ENCODE assay signal across 19 cellular contexts in genomic region chr14:31170411-31170810, GRCh38.
"Had no signal": no experiment of that assay in that cellular context is flagged by ENCODE, and none has a peak within 500 bp of the region (broad histone marks: within the 10 kb centered on the region; RNA-seq: fewer than 3 reads in every experiment).

No MANE protein-coding gene starts in this region.

- H3K27ac Mint-ChIP-seq: activated T-cell treated with anti-CD3 and anti-CD28 coated beads, Interleukin-2, amount 50 U/mL, for 72 hours; stimulated activated naive B cell treated with anti-CD40 and anti-IgM and Interleukin-4, amounts not matched to agents 10 μg/mL and 1 μg/mL and 100 μg/mL, for 72 hours had no signal

- H2AFZ ChIP-seq: hepatocyte had no signal

- H3K4me2 ChIP-seq: hepatocyte had no signal

- H3K27me3 ChIP-seq: ascending aorta, esophagus muscularis mucosa, hepatocyte, left lung, right atrium auricular region, spleen, upper lobe of right lung had no signal

- H3K4me1 ChIP-seq: prostate gland had no signal

- H3K9me3 ChIP-seq: ascending aorta, esophagus muscularis mucosa, left lung, prostate gland, right atrium auricular region, spleen, thoracic aorta, upper lobe of right lung had no signal

- H3K4me3 Mint-ChIP-seq: activated CD4-positive, alpha-beta T cell treated with anti-CD3 and anti-CD28 coated beads, Interleukin-2, amount 10 ng/mL, durations not matched to agents 24 days and 14 days; activated T-cell treated with anti-CD3 and anti-CD28 coated beads, Interleukin-2, amount 50 U/mL, for 72 hours; neural crest cell; stimulated activated naive B cell treated with anti-CD40 and anti-IgM and Interleukin-4, amounts not matched to agents 10 μg/mL and 1 μg/mL and 100 μg/mL, for 72 hours had no signal

- H3K4me1 Mint-ChIP-seq: activated CD4-positive, alpha-beta T cell treated with anti-CD3 and anti-CD28 coated beads, Interleukin-2, amount 10 ng/mL, durations not matched to agents 24 days and 14 days; neural crest cell; stimulated activated naive B cell treated with anti-CD40 and anti-IgM and Interleukin-4, amounts not matched to agents 10 μg/mL and 1 μg/mL and 100 μg/mL, for 72 hours had no signal

- H3K27ac ChIP-seq: ascending aorta, esophagus muscularis mucosa, hepatocyte, left lung, prostate gland, right atrium auricular region, spleen, thoracic aorta, upper lobe of right lung had no signal

- H3K4me3 ChIP-seq: ascending aorta, esophagus muscularis mucosa, hepatocyte, left lung, prostate gland, right atrium auricular region, spleen, thoracic aorta, upper lobe of right lung had no signal

- H3K27me3 Mint-ChIP-seq: activated CD4-positive, alpha-beta T cell treated with anti-CD3 and anti-CD28 coated beads, Interleukin-2, amount 10 ng/mL, durations not matched to agents 24 days and 14 days; stimulated activated naive B cell treated with anti-CD40 and anti-IgM and Interleukin-4, amounts not matched to agents 10 μg/mL and 1 μg/mL and 100 μg/mL, for 72 hours had no signal

- H3K9me3 Mint-ChIP-seq: activated CD4-positive, alpha-beta T cell treated with anti-CD3 and anti-CD28 coated beads, Interleukin-2, amount 10 ng/mL, durations not matched to agents 24 days and 14 days; activated T-cell treated with anti-CD3 and anti-CD28 coated beads, Interleukin-2, amount 50 U/mL, for 72 hours; neural crest cell; stimulated activated naive B cell treated with anti-CD40 and anti-IgM and Interleukin-4, amounts not matched to agents 10 μg/mL and 1 μg/mL and 100 μg/mL, for 72 hours had no signal

- ATAC-seq: activated T-cell treated with anti-CD3 and anti-CD28 coated beads, Interleukin-2, amount 50 U/mL, for 72 hours; left lung; stimulated activated naive B cell treated with anti-CD40 and anti-IgM and Interleukin-4, amounts not matched to agents 10 μg/mL and 1 μg/mL and 100 μg/mL, for 72 hours; upper lobe of right lung had no signal

- DNase-seq: activated CD4-positive, alpha-beta T cell treated with anti-CD3 and anti-CD28 coated beads, Interleukin-2, amount 10 ng/mL, durations not matched to agents 24 days and 14 days; activated CD8-positive, alpha-beta memory T cell treated with anti-CD3 and anti-CD28 coated beads, Interleukin-2, amount 50 U/mL, for 4 hours; activated effector memory CD4-positive, alpha-beta T cell treated with anti-CD3 and anti-CD28 coated beads, Interleukin-2, amount 50 U/mL, for 16 hours; activated naive CD4-positive, alpha-beta T cell treated with anti-CD3 and anti-CD28 coated beads, Interleukin-2, amount 50 U/mL, for 16 hours; activated T-cell treated with anti-CD3 and anti-CD28 coated beads, Interleukin-2, amount 50 U/mL, for 72 hours; effector CD8-positive, alpha-beta T cell; islet precursor cell; left lung; spleen; stimulated activated naive B cell treated with anti-CD40 and anti-IgM and Interleukin-4, amounts not matched to agents 10 μg/mL and 1 μg/mL and 100 μg/mL, for 72 hours; T1000; upper lobe of right lung had no signal

- H3K36me3 ChIP-seq: prostate gland had no signal
